Comparison of ENCODE assay signal across 1 cellular context in the genomic region with DNA sequence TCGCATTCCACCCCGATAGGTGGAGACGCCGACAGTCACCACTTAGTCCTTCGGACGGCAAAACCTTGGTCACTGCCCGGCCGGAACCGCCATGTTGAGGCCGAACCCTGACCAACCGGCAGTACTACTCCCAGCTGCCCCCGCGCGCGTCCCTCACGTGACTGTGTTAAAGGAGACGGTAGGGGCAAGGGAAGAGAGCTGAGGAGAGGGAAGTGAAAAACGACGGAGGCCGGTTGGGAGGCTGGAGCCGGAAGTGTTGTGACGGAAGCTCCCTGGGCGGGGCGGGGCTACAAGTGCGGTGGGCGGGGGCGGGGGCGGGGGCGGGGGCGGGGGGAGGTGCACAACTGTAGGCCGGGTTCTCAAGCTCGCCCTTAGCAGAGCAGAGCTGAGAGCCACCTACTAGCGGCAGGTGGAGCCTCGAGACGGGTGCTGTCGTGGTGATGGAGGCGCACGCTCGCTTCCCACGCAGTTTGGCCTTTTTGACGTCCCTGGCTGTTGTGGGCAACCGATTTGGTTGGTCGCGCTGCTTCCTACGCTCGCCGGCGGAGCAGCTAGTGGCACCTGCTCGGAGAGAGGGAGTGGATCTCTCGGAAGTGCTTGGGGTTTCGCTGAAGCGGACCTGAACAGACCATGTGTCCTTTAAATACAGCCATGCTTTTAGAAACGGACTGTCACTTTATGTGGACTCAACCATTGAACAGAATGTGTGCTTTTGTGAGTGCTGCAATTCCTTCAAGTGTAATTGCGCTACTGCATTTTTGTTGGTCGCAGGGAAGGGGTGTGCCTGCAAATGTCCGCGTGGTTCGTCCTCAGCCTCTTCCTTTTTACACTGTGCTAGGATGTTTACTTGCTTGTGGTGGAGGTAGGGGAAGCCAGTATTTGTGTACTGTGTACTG.
TF ChIP-seq lines count a peak whose summit lies in the region.

A gene with protein sequence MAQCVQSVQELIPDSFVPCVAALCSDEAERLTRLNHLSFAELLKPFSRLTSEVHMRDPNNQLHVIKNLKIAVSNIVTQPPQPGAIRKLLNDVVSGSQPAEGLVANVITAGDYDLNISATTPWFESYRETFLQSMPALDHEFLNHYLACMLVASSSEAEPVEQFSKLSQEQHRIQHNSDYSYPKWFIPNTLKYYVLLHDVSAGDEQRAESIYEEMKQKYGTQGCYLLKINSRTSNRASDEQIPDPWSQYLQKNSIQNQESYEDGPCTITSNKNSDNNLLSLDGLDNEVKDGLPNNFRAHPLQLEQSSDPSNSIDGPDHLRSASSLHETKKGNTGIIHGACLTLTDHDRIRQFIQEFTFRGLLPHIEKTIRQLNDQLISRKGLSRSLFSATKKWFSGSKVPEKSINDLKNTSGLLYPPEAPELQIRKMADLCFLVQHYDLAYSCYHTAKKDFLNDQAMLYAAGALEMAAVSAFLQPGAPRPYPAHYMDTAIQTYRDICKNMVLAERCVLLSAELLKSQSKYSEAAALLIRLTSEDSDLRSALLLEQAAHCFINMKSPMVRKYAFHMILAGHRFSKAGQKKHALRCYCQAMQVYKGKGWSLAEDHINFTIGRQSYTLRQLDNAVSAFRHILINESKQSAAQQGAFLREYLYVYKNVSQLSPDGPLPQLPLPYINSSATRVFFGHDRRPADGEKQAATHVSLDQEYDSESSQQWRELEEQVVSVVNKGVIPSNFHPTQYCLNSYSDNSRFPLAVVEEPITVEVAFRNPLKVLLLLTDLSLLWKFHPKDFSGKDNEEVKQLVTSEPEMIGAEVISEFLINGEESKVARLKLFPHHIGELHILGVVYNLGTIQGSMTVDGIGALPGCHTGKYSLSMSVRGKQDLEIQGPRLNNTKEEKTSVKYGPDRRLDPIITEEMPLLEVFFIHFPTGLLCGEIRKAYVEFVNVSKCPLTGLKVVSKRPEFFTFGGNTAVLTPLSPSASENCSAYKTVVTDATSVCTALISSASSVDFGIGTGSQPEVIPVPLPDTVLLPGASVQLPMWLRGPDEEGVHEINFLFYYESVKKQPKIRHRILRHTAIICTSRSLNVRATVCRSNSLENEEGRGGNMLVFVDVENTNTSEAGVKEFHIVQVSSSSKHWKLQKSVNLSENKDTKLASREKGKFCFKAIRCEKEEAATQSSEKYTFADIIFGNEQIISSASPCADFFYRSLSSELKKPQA (N-terminal part only) (minus strand): TSS at position 130 of the 896 bp plus-strand sequence. CDS start 364 bp downstream, outside the sequence.

TF ChIP-seq in K562, 482 proteins besides CTCF, POLR2A, EP300 and RAD21 (continued from another document and continues in another):
- peak; percentile 29; the same call in 1 of the 2 replicates for TF ChIP-seq JUND (IDR thresholded peaks at IDR 0.05; ENCODE audit: borderline replicate concordance, low read depth, low read length)
- TF ChIP-seq JUND (tag; IDR thresholded peaks at IDR 0.05; ENCODE audit: borderline replicate concordance, low read depth, low read length): peak; percentile 64; the same call in 1 of the 3 replicates
- TF ChIP-seq, protein P1, sequence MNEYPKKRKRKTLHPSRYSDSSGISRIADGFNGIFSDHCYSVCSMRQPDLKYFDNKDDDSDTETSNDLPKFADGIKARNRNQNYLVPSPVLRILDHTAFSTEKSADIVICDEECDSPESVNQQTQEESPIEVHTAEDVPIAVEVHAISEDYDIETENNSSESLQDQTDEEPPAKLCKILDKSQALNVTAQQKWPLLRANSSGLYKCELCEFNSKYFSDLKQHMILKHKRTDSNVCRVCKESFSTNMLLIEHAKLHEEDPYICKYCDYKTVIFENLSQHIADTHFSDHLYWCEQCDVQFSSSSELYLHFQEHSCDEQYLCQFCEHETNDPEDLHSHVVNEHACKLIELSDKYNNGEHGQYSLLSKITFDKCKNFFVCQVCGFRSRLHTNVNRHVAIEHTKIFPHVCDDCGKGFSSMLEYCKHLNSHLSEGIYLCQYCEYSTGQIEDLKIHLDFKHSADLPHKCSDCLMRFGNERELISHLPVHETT (CRISPR knock-in tag; conservative IDR thresholded peaks at IDR 0.05 in 1 of 2, IDR thresholded peaks at IDR 0.05 in 1 of 2): peak in 1 of 2 experiments; percentile 79; a peak in 2 of 4 replicates
- TF ChIP-seq SMAD1 (IDR thresholded peaks at IDR 0.05; ENCODE audit: low read depth, low read length, partially characterized antibody): peak; percentile 57
- TF ChIP-seq SIN3B (IDR thresholded peaks at IDR 0.05; ENCODE audit: low read depth): peak; percentile 91
- TF ChIP-seq STAT5A (IDR thresholded peaks at IDR 0.05; ENCODE audit: borderline replicate concordance, low read length): no peak
- 0 out of 2 replicates have a peak, but pooled peaks have one; percentile 38 for TF ChIP-seq POLR2AphosphoS2 (IDR thresholded peaks at IDR 0.05; ENCODE audit: low read length)
- TF ChIP-seq, protein P2, sequence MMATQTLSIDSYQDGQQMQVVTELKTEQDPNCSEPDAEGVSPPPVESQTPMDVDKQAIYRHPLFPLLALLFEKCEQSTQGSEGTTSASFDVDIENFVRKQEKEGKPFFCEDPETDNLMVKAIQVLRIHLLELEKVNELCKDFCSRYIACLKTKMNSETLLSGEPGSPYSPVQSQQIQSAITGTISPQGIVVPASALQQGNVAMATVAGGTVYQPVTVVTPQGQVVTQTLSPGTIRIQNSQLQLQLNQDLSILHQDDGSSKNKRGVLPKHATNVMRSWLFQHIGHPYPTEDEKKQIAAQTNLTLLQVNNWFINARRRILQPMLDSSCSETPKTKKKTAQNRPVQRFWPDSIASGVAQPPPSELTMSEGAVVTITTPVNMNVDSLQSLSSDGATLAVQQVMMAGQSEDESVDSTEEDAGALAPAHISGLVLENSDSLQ (IDR thresholded peaks at IDR 0.05): peak; percentile 43; the same call in 1 of the 2 replicates
- TF ChIP-seq, protein P3, sequence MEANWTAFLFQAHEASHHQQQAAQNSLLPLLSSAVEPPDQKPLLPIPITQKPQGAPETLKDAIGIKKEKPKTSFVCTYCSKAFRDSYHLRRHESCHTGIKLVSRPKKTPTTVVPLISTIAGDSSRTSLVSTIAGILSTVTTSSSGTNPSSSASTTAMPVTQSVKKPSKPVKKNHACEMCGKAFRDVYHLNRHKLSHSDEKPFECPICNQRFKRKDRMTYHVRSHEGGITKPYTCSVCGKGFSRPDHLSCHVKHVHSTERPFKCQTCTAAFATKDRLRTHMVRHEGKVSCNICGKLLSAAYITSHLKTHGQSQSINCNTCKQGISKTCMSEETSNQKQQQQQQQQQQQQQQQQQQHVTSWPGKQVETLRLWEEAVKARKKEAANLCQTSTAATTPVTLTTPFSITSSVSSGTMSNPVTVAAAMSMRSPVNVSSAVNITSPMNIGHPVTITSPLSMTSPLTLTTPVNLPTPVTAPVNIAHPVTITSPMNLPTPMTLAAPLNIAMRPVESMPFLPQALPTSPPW (CRISPR knock-in tag; IDR thresholded peaks at IDR 0.05): peak; percentile 96
- TF ChIP-seq KLF6 (CRISPR knock-in tag; IDR thresholded peaks at IDR 0.05; ENCODE audit: borderline replicate concordance): peak; percentile 73; the same call in 1 of the 2 replicates
- peak; percentile 39; the same call in 1 of the 2 replicates for TF ChIP-seq GABPB1 (CRISPR knock-in tag; IDR thresholded peaks at IDR 0.05)
- peak; percentile 84 for TF ChIP-seq NFRKB (IDR thresholded peaks at IDR 0.05; ENCODE audit: low read depth)
- TF ChIP-seq SMAD3 (CRISPR knock-in tag; conservative IDR thresholded peaks at IDR 0.05): 0 out of 2 replicates have a peak, but pooled peaks have one; percentile 32
- peak; percentile 86 for TF ChIP-seq TBP (optimal IDR thresholded peaks at IDR 0.05; ENCODE audit: low read depth, low read length)
- no peak for TF ChIP-seq RBBP5 (IDR thresholded peaks at IDR 0.05; ENCODE audit: borderline replicate concordance, insufficient read depth, low read length, poor library complexity, severe bottlenecking)
- peak; percentile 52; the same call in 1 of the 2 replicates for TF ChIP-seq CBX5 (IDR thresholded peaks at IDR 0.05; ENCODE audit: borderline replicate concordance, low read depth)
- peak; percentile 94 for TF ChIP-seq EGR1 (conservative IDR thresholded peaks at IDR 0.05)
- TF ChIP-seq NFIC (IDR thresholded peaks at IDR 0.05): peak; percentile 37
- TF ChIP-seq FOSL1 (tag; conservative IDR thresholded peaks at IDR 0.05): 0 out of 2 replicates have a peak, but pooled peaks have one; percentile 5
- peak; percentile 38; the same call in 1 of the 2 replicates for TF ChIP-seq MBD2 (IDR thresholded peaks at IDR 0.05; ENCODE audit: borderline replicate concordance, low read depth)
- no peak for TF ChIP-seq ZNF75A (CRISPR knock-in tag; IDR thresholded peaks at IDR 0.05)
- 0 out of 2 replicates have a peak, but pooled peaks have one; percentile 46 for TF ChIP-seq ZNF23 (CRISPR knock-in tag; IDR thresholded peaks at IDR 0.05)
- TF ChIP-seq YBX1 (IDR thresholded peaks at IDR 0.05): no peak
- peak; percentile 17; the same call in 1 of the 2 replicates for TF ChIP-seq NBN (IDR thresholded peaks at IDR 0.05; ENCODE audit: low read depth)
- TF ChIP-seq TCF7L2 (IDR thresholded peaks at IDR 0.05; ENCODE audit: low read depth, low read length): peak; percentile 79
- TF ChIP-seq, protein P4, sequence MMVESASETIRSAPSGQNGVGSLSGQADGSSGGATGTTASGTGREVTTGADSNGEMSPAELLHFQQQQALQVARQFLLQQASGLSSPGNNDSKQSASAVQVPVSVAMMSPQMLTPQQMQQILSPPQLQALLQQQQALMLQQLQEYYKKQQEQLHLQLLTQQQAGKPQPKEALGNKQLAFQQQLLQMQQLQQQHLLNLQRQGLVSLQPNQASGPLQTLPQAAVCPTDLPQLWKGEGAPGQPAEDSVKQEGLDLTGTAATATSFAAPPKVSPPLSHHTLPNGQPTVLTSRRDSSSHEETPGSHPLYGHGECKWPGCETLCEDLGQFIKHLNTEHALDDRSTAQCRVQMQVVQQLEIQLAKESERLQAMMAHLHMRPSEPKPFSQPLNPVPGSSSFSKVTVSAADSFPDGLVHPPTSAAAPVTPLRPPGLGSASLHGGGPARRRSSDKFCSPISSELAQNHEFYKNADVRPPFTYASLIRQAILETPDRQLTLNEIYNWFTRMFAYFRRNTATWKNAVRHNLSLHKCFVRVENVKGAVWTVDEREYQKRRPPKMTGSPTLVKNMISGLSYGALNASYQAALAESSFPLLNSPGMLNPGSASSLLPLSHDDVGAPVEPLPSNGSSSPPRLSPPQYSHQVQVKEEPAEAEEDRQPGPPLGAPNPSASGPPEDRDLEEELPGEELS (CRISPR knock-in tag; IDR thresholded peaks at IDR 0.05; ENCODE audit: borderline replicate concordance): no peak
- peak; percentile 17; the same call in 1 of the 2 replicates for TF ChIP-seq SOX6 (IDR thresholded peaks at IDR 0.05)
- TF ChIP-seq, protein P5, sequence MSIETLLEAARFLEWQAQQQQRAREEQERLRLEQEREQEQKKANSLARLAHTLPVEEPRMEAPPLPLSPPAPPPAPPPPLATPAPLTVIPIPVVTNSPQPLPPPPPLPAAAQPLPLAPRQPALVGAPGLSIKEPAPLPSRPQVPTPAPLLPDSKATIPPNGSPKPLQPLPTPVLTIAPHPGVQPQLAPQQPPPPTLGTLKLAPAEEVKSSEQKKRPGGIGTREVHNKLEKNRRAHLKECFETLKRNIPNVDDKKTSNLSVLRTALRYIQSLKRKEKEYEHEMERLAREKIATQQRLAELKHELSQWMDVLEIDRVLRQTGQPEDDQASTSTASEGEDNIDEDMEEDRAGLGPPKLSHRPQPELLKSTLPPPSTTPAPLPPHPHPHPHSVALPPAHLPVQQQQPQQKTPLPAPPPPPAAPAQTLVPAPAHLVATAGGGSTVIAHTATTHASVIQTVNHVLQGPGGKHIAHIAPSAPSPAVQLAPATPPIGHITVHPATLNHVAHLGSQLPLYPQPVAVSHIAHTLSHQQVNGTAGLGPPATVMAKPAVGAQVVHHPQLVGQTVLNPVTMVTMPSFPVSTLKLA (conservative IDR thresholded peaks at IDR 0.05): peak; percentile 78 to 90
- TF ChIP-seq NRF1 (conservative IDR thresholded peaks at IDR 0.05 in 1 of 2, IDR thresholded peaks at IDR 0.05 in 1 of 2): peak; percentile 60 to 72; a peak in 3 of 4 replicates
- TF ChIP-seq CREM (IDR thresholded peaks at IDR 0.05; ENCODE audit: low read depth): peak; percentile 53; the same call in 1 of the 2 replicates
- TF ChIP-seq CSDE1 (IDR thresholded peaks at IDR 0.05): no peak
- TF ChIP-seq, protein P6, sequence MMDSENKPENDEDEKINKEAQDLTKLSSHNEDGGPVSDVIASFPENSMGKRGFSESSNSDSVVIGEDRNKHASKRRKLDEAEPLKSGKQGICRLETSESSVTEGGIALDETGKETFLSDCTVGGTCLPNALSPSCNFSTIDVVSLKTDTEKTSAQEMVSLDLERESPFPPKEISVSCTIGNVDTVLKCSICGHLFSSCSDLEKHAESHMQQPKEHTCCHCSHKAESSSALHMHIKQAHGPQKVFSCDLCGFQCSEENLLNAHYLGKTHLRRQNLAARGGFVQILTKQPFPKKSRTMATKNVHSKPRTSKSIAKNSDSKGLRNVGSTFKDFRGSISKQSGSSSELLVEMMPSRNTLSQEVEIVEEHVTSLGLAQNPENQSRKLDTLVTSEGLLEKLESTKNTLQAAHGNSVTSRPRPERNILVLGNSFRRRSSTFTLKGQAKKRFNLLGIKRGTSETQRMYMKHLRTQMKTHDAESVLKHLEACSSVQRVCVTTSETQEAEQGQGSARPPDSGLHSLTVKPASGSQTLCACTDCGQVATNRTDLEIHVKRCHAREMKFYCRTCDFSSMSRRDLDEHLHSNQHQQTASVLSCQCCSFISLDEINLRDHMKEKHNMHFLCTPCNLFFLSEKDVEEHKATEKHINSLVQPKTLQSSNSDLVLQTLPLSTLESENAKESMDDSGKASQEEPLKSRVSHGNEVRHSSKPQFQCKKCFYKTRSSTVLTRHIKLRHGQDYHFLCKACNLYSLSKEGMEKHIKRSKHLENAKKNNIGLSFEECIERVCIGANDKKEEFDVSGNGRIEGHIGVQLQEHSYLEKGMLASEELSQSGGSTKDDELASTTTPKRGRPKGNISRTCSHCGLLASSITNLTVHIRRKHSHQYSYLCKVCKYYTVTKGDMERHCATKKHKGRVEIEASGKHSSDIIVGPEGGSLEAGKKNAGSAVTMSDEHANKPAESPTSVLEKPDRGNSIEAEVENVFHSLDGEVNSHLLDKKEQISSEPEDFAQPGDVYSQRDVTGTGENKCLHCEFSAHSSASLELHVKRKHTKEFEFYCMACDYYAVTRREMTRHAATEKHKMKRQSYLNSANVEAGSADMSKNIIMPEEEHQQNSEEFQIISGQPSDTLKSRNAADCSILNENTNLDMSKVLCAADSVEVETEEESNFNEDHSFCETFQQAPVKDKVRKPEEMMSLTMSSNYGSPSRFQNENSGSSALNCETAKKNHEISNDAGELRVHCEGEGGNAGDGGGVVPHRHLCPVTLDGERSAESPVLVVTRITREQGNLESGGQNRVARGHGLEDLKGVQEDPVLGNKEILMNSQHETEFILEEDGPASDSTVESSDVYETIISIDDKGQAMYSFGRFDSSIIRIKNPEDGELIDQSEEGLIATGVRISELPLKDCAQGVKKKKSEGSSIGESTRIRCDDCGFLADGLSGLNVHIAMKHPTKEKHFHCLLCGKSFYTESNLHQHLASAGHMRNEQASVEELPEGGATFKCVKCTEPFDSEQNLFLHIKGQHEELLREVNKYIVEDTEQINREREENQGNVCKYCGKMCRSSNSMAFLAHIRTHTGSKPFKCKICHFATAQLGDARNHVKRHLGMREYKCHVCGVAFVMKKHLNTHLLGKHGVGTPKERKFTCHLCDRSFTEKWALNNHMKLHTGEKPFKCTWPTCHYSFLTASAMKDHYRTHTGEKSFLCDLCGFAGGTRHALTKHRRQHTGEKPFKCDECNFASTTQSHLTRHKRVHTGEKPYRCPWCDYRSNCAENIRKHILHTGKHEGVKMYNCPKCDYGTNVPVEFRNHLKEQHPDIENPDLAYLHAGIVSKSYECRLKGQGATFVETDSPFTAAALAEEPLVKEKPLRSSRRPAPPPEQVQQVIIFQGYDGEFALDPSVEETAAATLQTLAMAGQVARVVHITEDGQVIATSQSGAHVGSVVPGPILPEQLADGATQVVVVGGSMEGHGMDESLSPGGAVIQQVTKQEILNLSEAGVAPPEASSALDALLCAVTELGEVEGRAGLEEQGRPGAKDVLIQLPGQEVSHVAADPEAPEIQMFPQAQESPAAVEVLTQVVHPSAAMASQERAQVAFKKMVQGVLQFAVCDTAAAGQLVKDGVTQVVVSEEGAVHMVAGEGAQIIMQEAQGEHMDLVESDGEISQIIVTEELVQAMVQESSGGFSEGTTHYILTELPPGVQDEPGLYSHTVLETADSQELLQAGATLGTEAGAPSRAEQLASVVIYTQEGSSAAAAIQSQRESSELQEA (IDR thresholded peaks at IDR 0.05; ENCODE audit: low read depth): peak; percentile 93
